8 cellular contexts compared by ENCODE assay signal in genomic region chr7:86814980-86815379, GRCh38.
DNase-seq lines count a peak whose midpoint lies in the region; ATAC-seq and TF ChIP-seq lines count a peak whose summit lies in the region.

No MANE protein-coding gene starts in this region.

- 24 to 36% (median 29%) methylated on average over 4 of the region's 4 CpGs for WGBS in heart left ventricle, 4 donors

- intact Hi-C loops in heart left ventricle (cut with DNase I), result loop anchor here in 1 of 10 donors (10.0 kb wide), 1 partner anchor 150 kb away; no protein-coding TSS in a partner anchor
- intact Hi-C loops in left cardiac atrium (cut with DNase I), result loop anchor here (5.0 to 10.0 kb wide), 2 partner anchors 148 to 920 kb away; no protein-coding TSS in a partner anchor

- in situ Hi-C loops in T47D (cut with HindIII; ENCODE audit: low pct_unique_long_range_greater_than_20kb, low sequenced_read_pairs), result no loop called here

- no peaks in the 10 kb centered on the region for H3K79me2 ChIP-seq in neural progenitor cell (ENCODE audit: low read depth)

- no peaks in the 10 kb centered on the region for H3F3A ChIP-seq in neural progenitor cell (ENCODE audit: low read depth)

- no peaks in the 10 kb centered on the region for H3K36me3 Mint-ChIP-seq in neural progenitor cell
- no peaks in the 10 kb centered on the region for H3K36me3 Mint-ChIP-seq in natural killer cell treated with Interleukin-12 subunit alpha and Interleukin-12 subunit beta and Interleukin-15 and Interleukin-18, amount 100 ng/mL, for 72 hours

- no peaks in the 10 kb centered on the region for H4K20me1 ChIP-seq in neural progenitor cell (ENCODE audit: low read depth)

- no peak overlapping the region for H3K27ac ChIP-seq in heart left ventricle
- H3K27ac ChIP-seq in neural progenitor cell, result no peak overlapping the region

- H3K4me3 Mint-ChIP-seq in neural progenitor cell, result no peak overlapping the region
- H3K4me3 Mint-ChIP-seq in natural killer cell treated with Interleukin-12 subunit alpha and Interleukin-12 subunit beta and Interleukin-15 and Interleukin-18, amount 100 ng/mL, for 72 hours, result no peak overlapping the region

- H3K9ac ChIP-seq in neural progenitor cell, result no peak overlapping the region

- H3K4me1 ChIP-seq in heart left ventricle (no peaks in the 10 kb centered on the region), neural progenitor cell (no peaks in the 10 kb centered on the region)

- no peak overlapping the region for H3K27ac Mint-ChIP-seq in neural progenitor cell
- H3K27ac Mint-ChIP-seq in natural killer cell treated with Interleukin-12 subunit alpha and Interleukin-12 subunit beta and Interleukin-15 and Interleukin-18, amount 100 ng/mL, for 72 hours, result no peak overlapping the region

- H3K4me1 Mint-ChIP-seq in neural progenitor cell, result no peaks in the 10 kb centered on the region
- no peaks in the 10 kb centered on the region for H3K4me1 Mint-ChIP-seq in natural killer cell treated with Interleukin-12 subunit alpha and Interleukin-12 subunit beta and Interleukin-15 and Interleukin-18, amount 100 ng/mL, for 72 hours (ENCODE audit: low read depth in 2 of 2)

- H3K9me3 Mint-ChIP-seq in neural progenitor cell, result no peaks in the 10 kb centered on the region
- H3K9me3 Mint-ChIP-seq in natural killer cell treated with Interleukin-12 subunit alpha and Interleukin-12 subunit beta and Interleukin-15 and Interleukin-18, amount 100 ng/mL, for 72 hours, result peaks cover 7% of the 10 kb centered on the region

- H3K4me3 ChIP-seq in heart left ventricle (no peak overlapping the region), neural progenitor cell (no peak overlapping the region)

- no peak for DNase-seq in heart left ventricle
- no peak for DNase-seq in left cardiac atrium
- DNase-seq in NCI-H1694 (lab: John Stamatoyannopoulos, UW), result peak; percentile 18
- DNase-seq in T47D (ENCODE audit: low read depth in 1 of 2, low spot score in 1 of 2), result peak; percentile 31 to 57
- peak; percentile 71 for DNase-seq in neural progenitor cell (ENCODE audit: low spot score)
- no peak for DNase-seq in natural killer cell treated with Interleukin-12 subunit alpha and Interleukin-12 subunit beta and Interleukin-15 and Interleukin-18, amount 100 ng/mL, for 72 hours (ENCODE audit: low spot score)
- DNase-seq in activated gamma-delta T cell treated with Interleukin-2 at 50 U/mL for 16 hours, result no peak

- no peaks in the 10 kb centered on the region for H3K36me3 ChIP-seq in heart left ventricle
- H3K36me3 ChIP-seq in neural progenitor cell, result no peaks in the 10 kb centered on the region

- peak in 7 of 12 donors; percentile 27 to 46 (median 38) for TF ChIP-seq CTCF in heart left ventricle (IDR thresholded peaks at IDR 0.05)
- TF ChIP-seq CTCF in neural progenitor cell (IDR thresholded peaks at IDR 0.05), result peak; percentile 77

- H3K4me2 ChIP-seq in neural progenitor cell, result no peak overlapping the region

- no peak overlapping the region for H2AFZ ChIP-seq in neural progenitor cell (replicated peaks)

- H3K27me3 ChIP-seq in heart left ventricle (no peaks in the 10 kb centered on the region), neural progenitor cell (no peaks in the 10 kb centered on the region)

- ATAC-seq in heart left ventricle (no peak), left cardiac atrium (no peak), HG02840 (IDR thresholded peaks at IDR 0.05; ENCODE audit: low FRiP score, unreplicated experiment) (no peak)
- no peak for ATAC-seq in natural killer cell treated with Interleukin-12 subunit alpha and Interleukin-12 subunit beta and Interleukin-15 and Interleukin-18, amount 100 ng/mL, for 72 hours

- H3K9me3 ChIP-seq in heart left ventricle (peaks cover 0 to 4% (median 0%) of the 10 kb centered on the region in 12 donors), neural progenitor cell (ENCODE audit: low read depth) (no peaks in the 10 kb centered on the region)

- no peaks in the 10 kb centered on the region for H3K27me3 Mint-ChIP-seq in neural progenitor cell (ENCODE audit: insufficient read depth, low read depth)
- H3K27me3 Mint-ChIP-seq in natural killer cell treated with Interleukin-12 subunit alpha and Interleukin-12 subunit beta and Interleukin-15 and Interleukin-18, amount 100 ng/mL, for 72 hours, result no peaks in the 10 kb centered on the region

- no peak for TF ChIP-seq POLR2A in heart left ventricle (IDR thresholded peaks at IDR 0.05)

Comparison
In these comparisons a context has a peak if more than half of its experiments do, and no peak if none do; other contexts are left out.
1. DNase-seq: peak in NCI-H1694 (single experiment), T47D (2 of 2) and neural progenitor cell (single experiment); none in heart left ventricle (0 of 5), left cardiac atrium (single experiment), natural killer cell treated with Interleukin-12 subunit alpha and Interleukin-12 subunit beta and Interleukin-15 and Interleukin-18, amount 100 ng/mL, for 72 hours (single experiment) and activated gamma-delta T cell treated with Interleukin-2 at 50 U/mL for 16 hours (single experiment).